ENCODE assay signal across 22 cellular contexts in genomic region chr4:893276-893994, GRCh38. TPM values are rescaled to one million over a fixed set of nuclear protein-coding genes. Genes with fewer than 3 reads are reported as not detected.
A peak's percentile ranks its signal among the peaks of the same experiment; 100 is the strongest.
DNase-seq lines count a peak whose midpoint lies in the region; ATAC-seq lines count a peak whose summit lies in the region.
"Had no signal": no experiment of that assay in that cellular context is flagged by ENCODE, and none has a peak within 500 bp of the region (broad histone marks: within the 10 kb centered on the region; RNA-seq: fewer than 3 reads in every experiment).

No MANE protein-coding gene starts in this region.

- H3K4me1 ChIP-seq in right cardiac atrium (ENCODE audit: control insufficient read depth, insufficient read depth, low read length) (no peaks in the 10 kb centered on the region), neuronal stem cell (ENCODE audit: control insufficient read depth in 2 of 2, insufficient read depth in 1 of 2, low read depth in 1 of 2, low read length in 2 of 2) (peaks cover 0 to 1% of the 10 kb centered on the region in 2 donors)
- H3K4me1 ChIP-seq: BE2C; BLaER1 treated with 17β-estradiol and CSF1 and Interleukin-3, amounts not matched to agents 10 nM and 100 nM had no signal

- H3K4me3 Mint-ChIP-seq in activated T-cell treated with anti-CD3 and anti-CD28 coated beads, Interleukin-2, amount 50 U/mL, for 24 hours = no peak overlapping the region
- no peak overlapping the region for H3K4me3 Mint-ChIP-seq in activated T-cell treated with anti-CD3 and anti-CD28 coated beads, Interleukin-2, amount 50 U/mL, for 72 hours
- H3K4me3 Mint-ChIP-seq: CD14-positive monocyte; CD4-positive, alpha-beta T cell; CD8-positive, alpha-beta memory T cell; GM23338; H9 had no signal

- H3K4me2 ChIP-seq in neuronal stem cell (ENCODE audit: insufficient read depth, low read length, poor library complexity, severe bottlenecking) = no peak overlapping the region
- H3K4me2 ChIP-seq: BLaER1 treated with 17β-estradiol and CSF1 and Interleukin-3, amounts not matched to agents 10 nM and 100 nM; GM23338 had no signal

- no peak overlapping the region for H2BK15ac ChIP-seq in neuronal stem cell (ENCODE audit: low read length)

- no peak overlapping the region for H3K4me3 ChIP-seq in right cardiac atrium (ENCODE audit: low read length)
- no peak overlapping the region for H3K4me3 ChIP-seq in neuronal stem cell (ENCODE audit: low read length in 2 of 2)
- H3K4me3 ChIP-seq: BLaER1 treated with 17β-estradiol and CSF1 and Interleukin-3, amounts not matched to agents 10 nM and 100 nM; GM23338 had no signal

- no peaks in the 10 kb centered on the region for H3K9me3 Mint-ChIP-seq in activated T-cell treated with anti-CD3 and anti-CD28 coated beads, Interleukin-2, amount 50 U/mL, for 24 hours
- no peaks in the 10 kb centered on the region for H3K9me3 Mint-ChIP-seq in activated T-cell treated with anti-CD3 and anti-CD28 coated beads, Interleukin-2, amount 50 U/mL, for 72 hours
- H3K9me3 Mint-ChIP-seq: CD4-positive, alpha-beta T cell; CD8-positive, alpha-beta memory T cell; GM23338; H9 had no signal

- peak overlapping the region; percentile 41 for H2BK12ac ChIP-seq in neuronal stem cell (ENCODE audit: low read length)

- no peak overlapping the region for H2AFZ ChIP-seq in neuronal stem cell (ENCODE audit: low read length)
- H2AFZ ChIP-seq: GM23338 had no signal

- H2AK5ac ChIP-seq in neuronal stem cell (ENCODE audit: low read depth, low read length) = no peak overlapping the region

- peaks cover 3% of the 10 kb centered on the region for H3K79me1 ChIP-seq in neuronal stem cell (ENCODE audit: low read depth, low read length)

- H3K27ac Mint-ChIP-seq in activated T-cell treated with anti-CD3 and anti-CD28 coated beads, Interleukin-2, amount 50 U/mL, for 24 hours = peak overlapping the region; percentile 26
- no peak overlapping the region for H3K27ac Mint-ChIP-seq in activated T-cell treated with anti-CD3 and anti-CD28 coated beads, Interleukin-2, amount 50 U/mL, for 72 hours
- H3K27ac Mint-ChIP-seq: CD4-positive, alpha-beta T cell; GM23338 had no signal

- no peak overlapping the region for H4K91ac ChIP-seq in neuronal stem cell (ENCODE audit: low read depth, low read length, poor library complexity)

- no peak overlapping the region for H3K23ac ChIP-seq in neuronal stem cell (ENCODE audit: low read depth, low read length, poor library complexity)

- no peaks in the 10 kb centered on the region for H3K4me1 Mint-ChIP-seq in activated T-cell treated with anti-CD3 and anti-CD28 coated beads, Interleukin-2, amount 50 U/mL, for 24 hours (ENCODE audit: low read depth)
- H3K4me1 Mint-ChIP-seq in activated T-cell treated with anti-CD3 and anti-CD28 coated beads, Interleukin-2, amount 50 U/mL, for 72 hours (ENCODE audit: low read depth) = no peaks in the 10 kb centered on the region
- H3K4me1 Mint-ChIP-seq: CD14-positive monocyte; CD8-positive, alpha-beta memory T cell; GM23338; H9 had no signal

- no peak overlapping the region for H3K27ac ChIP-seq in right cardiac atrium (ENCODE audit: low read length)
- H3K27ac ChIP-seq in neuronal stem cell (replicated peaks; ENCODE audit: low read length) = no peak overlapping the region
- H3K27ac ChIP-seq: 22Rv1; BLaER1 treated with 17β-estradiol and CSF1 and Interleukin-3, amounts not matched to agents 10 nM and 100 nM had no signal

- no peak overlapping the region for H3K18ac ChIP-seq in neuronal stem cell (ENCODE audit: low read length)

- H3K27me3 Mint-ChIP-seq in activated T-cell treated with anti-CD3 and anti-CD28 coated beads, Interleukin-2, amount 50 U/mL, for 24 hours = no peaks in the 10 kb centered on the region
- H3K27me3 Mint-ChIP-seq in activated T-cell treated with anti-CD3 and anti-CD28 coated beads, Interleukin-2, amount 50 U/mL, for 72 hours (ENCODE audit: low read depth) = no peaks in the 10 kb centered on the region
- H3K27me3 Mint-ChIP-seq: CD4-positive, alpha-beta T cell; CD8-positive, alpha-beta memory T cell had no signal

- WGBS in right cardiac atrium = 96% methylated on average over 41 of the region's 41 CpGs
- no CpG with 5 or more reads among the region's 41 CpGs for WGBS in neuronal stem cell (ENCODE audit: extremely low coverage in 2 of 2, insufficient read length in 2 of 2, insufficient replicate concordance in 1 of 2), 2 donors

- H3K9ac ChIP-seq in neuronal stem cell (ENCODE audit: low read depth, low read length, poor library complexity) = no peak overlapping the region
- H3K9ac ChIP-seq: BLaER1 treated with 17β-estradiol and CSF1 and Interleukin-3, amounts not matched to agents 10 nM and 100 nM had no signal

- no peak overlapping the region for H3K4ac ChIP-seq in neuronal stem cell (ENCODE audit: low read length)

- peak overlapping the region; percentile 24 for H2BK5ac ChIP-seq in neuronal stem cell (ENCODE audit: low read length)

- H2BK120ac ChIP-seq in neuronal stem cell (ENCODE audit: low read depth, low read length) = no peak overlapping the region

- H3K14ac ChIP-seq in neuronal stem cell (ENCODE audit: low read length) = no peak overlapping the region

- no peak for DNase-seq in activated T-cell treated with anti-CD3 and anti-CD28 coated beads, Interleukin-2, amount 50 U/mL, for 24 hours
- DNase-seq in activated T-cell treated with anti-CD3 and anti-CD28 coated beads, Interleukin-2, amount 50 U/mL, for 72 hours = no peak
- DNase-seq in right cardiac atrium = peak in 2 of 3 donors; percentile 43 to 60
- DNase-seq in cardiac septum (ENCODE audit: low spot score) = no peak
- no peak for DNase-seq in neuronal stem cell (ENCODE audit: low spot score)
- DNase-seq in Kasumi-1 (lab: John Stamatoyannopoulos, UW) = no peak
- DNase-seq in HUDEP-2 (lab: John Stamatoyannopoulos, UW; ENCODE audit: unreplicated experiment in 76 of 76) = no peak
- DNase-seq: AML-193; BE2C; CD4-positive, alpha-beta T cell; CD8-positive, alpha-beta memory T cell; DMS 273 treated with DMSO at 0.1 percent for 48 hours; DMS79; EL; GDM1; H9 had no signal

- ATAC-seq in activated T-cell treated with anti-CD3 and anti-CD28 coated beads, Interleukin-2, amount 50 U/mL, for 72 hours (replicated peaks in 1 of 2) = no peak
- ATAC-seq in right cardiac atrium = no peak
- ATAC-seq in HG03439 (IDR thresholded peaks at IDR 0.05; ENCODE audit: unreplicated experiment) = no peak
- ATAC-seq: GM23338, HCT116 had no signal

- peaks cover 88% of the 10 kb centered on the region for H3K36me3 Mint-ChIP-seq in activated T-cell treated with anti-CD3 and anti-CD28 coated beads, Interleukin-2, amount 50 U/mL, for 24 hours (ENCODE audit: low read depth)
- peaks cover 0 to 4% of the 10 kb centered on the region in 2 donors for H3K36me3 Mint-ChIP-seq in activated T-cell treated with anti-CD3 and anti-CD28 coated beads, Interleukin-2, amount 50 U/mL, for 72 hours (ENCODE audit: insufficient read depth in 2 of 2)

- no peaks in the 10 kb centered on the region for H3K9me3 ChIP-seq in right cardiac atrium (ENCODE audit: control insufficient read depth, low read length)
- H3K9me3 ChIP-seq in neuronal stem cell (replicated peaks in 1 of 2; ENCODE audit: control insufficient read depth in 2 of 2, insufficient read depth in 1 of 2, low read depth in 1 of 2, low read length in 2 of 2) = peaks cover 0 to 1% of the 10 kb centered on the region in 2 donors
- H3K9me3 ChIP-seq: BE2C had no signal

- H3K27me3 ChIP-seq in right cardiac atrium (ENCODE audit: control insufficient read depth, insufficient read depth) (no peaks in the 10 kb centered on the region), neuronal stem cell (ENCODE audit: control insufficient read depth in 3 of 3, insufficient read depth in 3 of 3, low read depth in 1 of 3, low read length in 3 of 3) (no peaks in the 10 kb centered on the region)
- H3K27me3 ChIP-seq: BE2C; BLaER1 treated with 17β-estradiol and CSF1 and Interleukin-3, amounts not matched to agents 10 nM and 100 nM had no signal

- intact Hi-C loops in right cardiac atrium (cut with DNase I) (no loop called here), cardiac septum (cut with DNase I) (no loop called here)

- H4K8ac ChIP-seq in neuronal stem cell (ENCODE audit: low read depth, low read length) = no peak overlapping the region

- H3K36me3 ChIP-seq in neuronal stem cell (replicated peaks in 1 of 2; ENCODE audit: control insufficient read depth in 2 of 2, insufficient read depth in 2 of 2, low read length in 2 of 2) = peaks cover 24 to 76% of the 10 kb centered on the region in 2 donors

RNA-seq across cellular contexts. Expression of gene GAK, which starts 38.7 kb away (rescaled TPM):
- total RNA-seq in activated T-cell treated with anti-CD3 and anti-CD28 coated beads, Interleukin-2, amount 50 U/mL, for 72 hours = 100 to 1,000 TPM; 136 to 140 TPM
- total RNA-seq in right cardiac atrium (10 to 100 TPM; 35.5 to 40.2 (median 37.6) TPM), cardiac septum (36.1 TPM)
- 45.6 TPM for polyA plus RNA-seq in right cardiac atrium
- 35.3 TPM for polyA plus RNA-seq in neuronal stem cell (2013, experiment 1 of 2)
- 34.3 TPM for polyA plus RNA-seq in neuronal stem cell (2013, experiment 2 of 2)

RNA-seq across cellular contexts. Expression of gene TMEM175, which starts 38.8 kb away (rescaled TPM):
- total RNA-seq in activated T-cell treated with anti-CD3 and anti-CD28 coated beads, Interleukin-2, amount 50 U/mL, for 72 hours = 10 to 100 TPM; 21.0 to 22.0 TPM
- 10 to 100 TPM; 20.9 to 26.0 (median 23.0) TPM for total RNA-seq in right cardiac atrium
- polyA plus RNA-seq in right cardiac atrium = 31.1 TPM
- total RNA-seq in cardiac septum = 22.7 TPM
- polyA plus RNA-seq in neuronal stem cell (2013, experiment 1 of 2) = 8.0 TPM
- 7.7 TPM for polyA plus RNA-seq in neuronal stem cell (2013, experiment 2 of 2)

Comparison
In these comparisons a context has a peak if more than half of its experiments do, and no peak if none do; other contexts are left out.
1. DNase-seq: peak in right cardiac atrium (2 of 3); none in activated T-cell treated with anti-CD3 and anti-CD28 coated beads, Interleukin-2, amount 50 U/mL, for 24 hours (single experiment), activated T-cell treated with anti-CD3 and anti-CD28 coated beads, Interleukin-2, amount 50 U/mL, for 72 hours (0 of 2), cardiac septum (single experiment), neuronal stem cell (single experiment), Kasumi-1 (0 of 2) and HUDEP-2 (0 of 76).